8 cellular contexts compared by ENCODE assay signal in genomic region chr12:56636675-56637540, GRCh38. TPM values are rescaled to one million over a fixed set of nuclear protein-coding genes. Genes with fewer than 3 reads are reported as not detected.
DNase-seq lines count a peak whose midpoint lies in the region; TF ChIP-seq lines count a peak whose summit lies in the region.

No MANE protein-coding gene starts in this region.

- CTCF ChIA-PET in activated naive CD4-positive, alpha-beta T cell treated with anti-CD3 and anti-CD28 coated beads, Interleukin-2, amount 10 ng/mL, durations not matched to agents 7 days and 5 days (lab: Charles Lee), result interaction anchor here (0.7 to 4.2 kb wide), 28 partner anchors 9 to 365 kb away, joined by 3 to 34 read pairs (median 6); partner anchors contain the start of genes ATP5F1B, NACA, PTGES3 and RBMS2

- H3K27me3 ChIP-seq in MM.1S (replicated peaks; ENCODE audit: insufficient read depth, low read length), result no peaks in the 10 kb centered on the region
- H3K27me3 ChIP-seq in SJSA1 (replicated peaks), result no peaks in the 10 kb centered on the region
- no peaks in the 10 kb centered on the region for H3K27me3 ChIP-seq in testis

- H3K4me1 ChIP-seq in MM.1S (ENCODE audit: low read length), result peaks cover 33% of the 10 kb centered on the region
- peaks cover 39% of the 10 kb centered on the region for H3K4me1 ChIP-seq in SJSA1 (replicated peaks)
- peaks cover 29% of the 10 kb centered on the region for H3K4me1 ChIP-seq in testis

- H3K4me1 Mint-ChIP-seq in activated naive CD4-positive, alpha-beta T cell treated with anti-CD3 and anti-CD28 coated beads, Interleukin-2, amount 10 ng/mL, durations not matched to agents 7 days and 5 days, result peaks cover 66% of the 10 kb centered on the region

- H3K9me3 Mint-ChIP-seq in activated naive CD4-positive, alpha-beta T cell treated with anti-CD3 and anti-CD28 coated beads, Interleukin-2, amount 10 ng/mL, durations not matched to agents 7 days and 5 days, result no peaks in the 10 kb centered on the region

- H4K20me1 ChIP-seq in MM.1S (ENCODE audit: insufficient read depth, low read length), result 0 out of 2 replicates have a peak, but pooled peaks cover 10% of the 10 kb centered on the region

- peak; percentile 71 for TF ChIP-seq CTCF in MM.1S (IDR thresholded peaks at IDR 0.05; ENCODE audit: low read length)
- peak; percentile 37 to 50 (median 45) for TF ChIP-seq CTCF in testis (IDR thresholded peaks at IDR 0.05)

- TF ChIP-seq POLR2A in testis (IDR thresholded peaks at IDR 0.05), result peak; percentile 4

- H3K4me2 ChIP-seq in MM.1S (ENCODE audit: low read depth, low read length), result peak overlapping the region; percentile 97

- peak overlapping the region; percentile 75 for H3K27ac ChIP-seq in MM.1S (ENCODE audit: low read length)
- peak overlapping the region; percentile 43 for H3K27ac ChIP-seq in SJSA1
- peak overlapping the region; percentile 96 to 98 for H3K27ac ChIP-seq in testis

- H3K9me2 ChIP-seq in MM.1S (replicated peaks; ENCODE audit: insufficient read depth, low read length), result no peaks in the 10 kb centered on the region

- peak overlapping the region; percentile 99 for H3K4me3 Mint-ChIP-seq in activated naive CD4-positive, alpha-beta T cell treated with anti-CD3 and anti-CD28 coated beads, Interleukin-2, amount 10 ng/mL, durations not matched to agents 7 days and 5 days

- H3K36me3 ChIP-seq in MM.1S (replicated peaks; ENCODE audit: insufficient read depth, low read length) (peaks cover 15% of the 10 kb centered on the region; the same call in 1 of the 2 replicates), SJSA1 (peaks cover 39% of the 10 kb centered on the region), testis (ENCODE audit: low read depth, missing control alignments) (no peaks in the 10 kb centered on the region)

- 1 to 2% methylated on average over 11 to 12 of the region's 12 CpGs for WGBS in testis, 2 donors

- H3K79me2 ChIP-seq in MM.1S (ENCODE audit: low read length), result peaks cover 83% of the 10 kb centered on the region

- no peaks in the 10 kb centered on the region for H3K9me3 ChIP-seq in MM.1S (replicated peaks; ENCODE audit: insufficient read depth, low read length)
- H3K9me3 ChIP-seq in SJSA1 (replicated peaks), result no peaks in the 10 kb centered on the region
- no peaks in the 10 kb centered on the region for H3K9me3 ChIP-seq in testis

- peak overlapping the region; percentile 97 for H3K27ac Mint-ChIP-seq in activated naive CD4-positive, alpha-beta T cell treated with anti-CD3 and anti-CD28 coated beads, Interleukin-2, amount 10 ng/mL, durations not matched to agents 7 days and 5 days

- peak overlapping the region; percentile 71 for H3K4me3 ChIP-seq in MM.1S (ENCODE audit: low read length)
- peak overlapping the region; percentile 55 for H3K4me3 ChIP-seq in SJSA1
- H3K4me3 ChIP-seq in testis, result peak overlapping the region; percentile 78 to 84

- peak overlapping the region; percentile 68; the same call in 1 of the 2 replicates for H3K9ac ChIP-seq in MM.1S (ENCODE audit: low read length)

- intact Hi-C loops in testis (cut with DNase I; ENCODE audit: low total_unique reads), result no loop called here

- H3F3A ChIP-seq in MM.1S (ENCODE audit: insufficient read depth, low read length), result peaks cover 68% of the 10 kb centered on the region

- H3K36me3 Mint-ChIP-seq in activated naive CD4-positive, alpha-beta T cell treated with anti-CD3 and anti-CD28 coated beads, Interleukin-2, amount 10 ng/mL, durations not matched to agents 7 days and 5 days, result peaks cover 44% of the 10 kb centered on the region

- peak; percentile 96 for DNase-seq in GM03348 (ENCODE audit: low spot score)
- peak; percentile 100 for DNase-seq in HCEC 1CT
- DNase-seq in MM.1S, result peak; percentile 98
- DNase-seq in SJSA1 (ENCODE audit: low read depth in 1 of 2, low spot score in 2 of 2), result peak; percentile 95 to 99
- peak; percentile 96 for DNase-seq in activated naive CD4-positive, alpha-beta T cell treated with anti-CD3 and anti-CD28 coated beads, Interleukin-2, amount 10 ng/mL, durations not matched to agents 7 days and 5 days
- peak; percentile 94 for DNase-seq in germinal center (ENCODE audit: low spot score)
- peak; percentile 61 to 97 (median 90) for DNase-seq in nucleus accumbens (lab: John Stamatoyannopoulos, UW)
- peak; percentile 98 for DNase-seq in testis

- no peak overlapping the region for H2AFZ ChIP-seq in MM.1S (ENCODE audit: low read length)

- H3K27me3 Mint-ChIP-seq in activated naive CD4-positive, alpha-beta T cell treated with anti-CD3 and anti-CD28 coated beads, Interleukin-2, amount 10 ng/mL, durations not matched to agents 7 days and 5 days, result no peaks in the 10 kb centered on the region

RNA-seq across cellular contexts. Expression of gene BAZ2A, which starts 6.8 kb away (rescaled TPM):
- 13.7 and 15.2 TPM in 2 replicates for total RNA-seq in SJSA1 (2014; rRNA removed; shearing (Covaris generic))
- total RNA-seq in testis, result 100 to 1,000 TPM; 250 to 316 TPM
- polyA plus RNA-seq in testis (ENCODE audit: insufficient read depth, low read depth, low replicate concordance), result 134 TPM

RNA-seq across cellular contexts. Expression of gene ATP5F1B, which starts 8.9 kb away (rescaled TPM):
- total RNA-seq in SJSA1 (2014; rRNA removed; shearing (Covaris generic)), result 382 and 483 TPM in 2 replicates
- total RNA-seq in testis, result 100 to 1,000 TPM; 342 to 387 TPM
- polyA plus RNA-seq in testis (ENCODE audit: insufficient read depth, low read depth, low replicate concordance), result 666 TPM

RNA-seq across cellular contexts. Expression of gene PTGES3, which starts 51.2 kb away (rescaled TPM):
- 84.7 and 112 TPM in 2 replicates for total RNA-seq in SJSA1 (2014; rRNA removed; shearing (Covaris generic))
- 100 to 1,000 TPM; 102 to 110 TPM for total RNA-seq in testis
- polyA plus RNA-seq in testis (ENCODE audit: insufficient read depth, low read depth, low replicate concordance), result 267 TPM

Comparison
In these comparisons a context has a peak if more than half of its experiments do, and no peak if none do; other contexts are left out.
1. Peak in every context shown above with its lines: DNase-seq, H3K4me3 ChIP-seq and H3K27ac ChIP-seq.
2. H3K27ac ChIP-seq: peak in every context shown above with its lines; median percentile 97 in testis; 75 in MM.1S; 43 in SJSA1.
3. RNA of gene BAZ2A, which starts 6.8 kb away (total RNA-seq): 250 to 316 TPM in testis; 13.7 to 15.2 TPM in SJSA1; every median in the first group is over 10 times any median in the second.